Comparison of ENCODE assay signal across 8 cellular contexts in genomic region chr17:40480501-40481003, GRCh38. TPM values are rescaled to one million over a fixed set of nuclear protein-coding genes. Genes with fewer than 3 reads are reported as not detected.
DNase-seq lines count a peak whose midpoint lies in the region; ATAC-seq and TF ChIP-seq lines count a peak whose summit lies in the region.

No MANE protein-coding gene starts in this region.

- CTCF ChIA-PET in WTC11 (lab: Charles Lee), result no interaction called here

- no peak overlapping the region for H2BK15ac ChIP-seq in H9 (ENCODE audit: low read depth, low read length)

- H3K79me1 ChIP-seq in H9 (ENCODE audit: insufficient read depth, low read depth, low read length, poor library complexity, severe bottlenecking), result no peaks in the 10 kb centered on the region

- H3K27me3 Mint-ChIP-seq in H9 (ENCODE audit: low read depth) (peaks cover 6% of the 10 kb centered on the region), WTC11 (ENCODE audit: low read depth) (no peaks in the 10 kb centered on the region; the same call in 1 of the 2 replicates)

- H3K23me2 ChIP-seq in H9 (ENCODE audit: insufficient read length, low read depth, low read length, poor library complexity, severe bottlenecking), result no peaks in the 10 kb centered on the region

- H3K27ac Mint-ChIP-seq in H9, result peak overlapping the region in 2 of 3 experiments; percentile 21 to 49; a peak in 1 of 7 replicates
- no peak overlapping the region for H3K27ac Mint-ChIP-seq in WTC11

- no peak overlapping the region for H3K56ac ChIP-seq in H9 (ENCODE audit: insufficient read length, low read depth, low read length)

- no peak overlapping the region for H2BK20ac ChIP-seq in H9 (ENCODE audit: low read depth, low read length, poor library complexity, severe bottlenecking)

- no peak overlapping the region for H3K27ac ChIP-seq in H9 (ENCODE audit: insufficient read length, low read depth, low read length)

- H3K4ac ChIP-seq in H9 (ENCODE audit: low read depth, low read length), result no peak overlapping the region

- no peak overlapping the region for H4K5ac ChIP-seq in H9 (ENCODE audit: insufficient read length, low read depth, low read length)

- H4K91ac ChIP-seq in H9 (ENCODE audit: insufficient read length, low read depth, low read length), result no peak overlapping the region

- peak; percentile 8; the same call in 1 of the 2 replicates for ATAC-seq in WTC11
- no peak for ATAC-seq in GM21825 (IDR thresholded peaks at IDR 0.05; ENCODE audit: unreplicated experiment)
- no peak for ATAC-seq in GM18861 (IDR thresholded peaks at IDR 0.05; ENCODE audit: unreplicated experiment)

- peaks cover 33 to 37% of the 10 kb centered on the region in 2 experiments for H3K4me1 Mint-ChIP-seq in H9
- H3K4me1 Mint-ChIP-seq in WTC11, result peaks cover 53% of the 10 kb centered on the region

- H3K14ac ChIP-seq in H9 (ENCODE audit: insufficient read depth, low read length), result no peak overlapping the region; the same call in 1 of the 2 replicates

- TF ChIP-seq CTCF in H9 (conservative IDR thresholded peaks at IDR 0.05) (no peak), WTC11 (IDR thresholded peaks at IDR 0.05) (no peak)

- peaks cover 8% of the 10 kb centered on the region for H3K4me1 ChIP-seq in H9 (ENCODE audit: insufficient read depth, low read length)

- H2AFZ ChIP-seq in H9 (ENCODE audit: low read length), result no peak overlapping the region

- no peaks in the 10 kb centered on the region for H3K36me3 Mint-ChIP-seq in H9 (ENCODE audit: insufficient read depth in 1 of 3, low read depth in 3 of 3)
- H3K36me3 Mint-ChIP-seq in WTC11, result no peaks in the 10 kb centered on the region

- no CpG with 5 or more reads among the region's 12 CpGs for WGBS in H9 (ENCODE audit: extremely low coverage, insufficient read length, low lambda C conversion rate)

- H4K20me1 ChIP-seq in H9 (ENCODE audit: control insufficient read depth, insufficient read depth, insufficient read length), result no peaks in the 10 kb centered on the region

- H3K79me2 ChIP-seq in H9 (ENCODE audit: insufficient read depth, low read length), result no peaks in the 10 kb centered on the region

- POLR2A ChIA-PET in WTC11 (lab: Charles Lee), result no interaction called here

- H4K8ac ChIP-seq in H9 (replicated peaks; ENCODE audit: insufficient read length, low read depth, low read length), result no peak overlapping the region

- H3K4me3 Mint-ChIP-seq in H9, result no peak overlapping the region; a peak in 1 of 5 replicates
- no peak overlapping the region for H3K4me3 Mint-ChIP-seq in WTC11

- no peak overlapping the region for H3K9ac ChIP-seq in H9 (ENCODE audit: extremely low read depth, insufficient read length, low read length)

- H3K9me3 ChIP-seq in H9 (ENCODE audit: control insufficient read depth, low read depth, low read length), result no peaks in the 10 kb centered on the region

- no peak overlapping the region for H2BK5ac ChIP-seq in H9 (ENCODE audit: insufficient read length, low read length)

- no peaks in the 10 kb centered on the region for H3K27me3 ChIP-seq in H9 (ENCODE audit: insufficient read depth, low read length)

- H3K18ac ChIP-seq in H9 (ENCODE audit: insufficient read length, low read depth, low read length), result no peak overlapping the region

- no peak overlapping the region for H2BK12ac ChIP-seq in H9 (ENCODE audit: insufficient read length, low read depth, low read length)

- no peak overlapping the region for H2BK120ac ChIP-seq in H9 (ENCODE audit: low read depth, low read length, poor library complexity, severe bottlenecking)

- H3K4me2 ChIP-seq in H9 (ENCODE audit: insufficient read depth, insufficient read length, low read length), result no peak overlapping the region

- peak; percentile 76 for DNase-seq in H9
- DNase-seq in WTC11 (ENCODE audit: low spot score), result no peak
- peak; percentile 95 for DNase-seq in central memory CD4-positive, alpha-beta T cell
- peak; percentile 46 to 61 for DNase-seq in stimulated activated CD4-positive, alpha-beta T cell treated with anti-CD3 and anti-CD28 coated beads, Interleukin-1b, Interleukin-23, amount 100 ng/mL, for 1 hour (ENCODE audit: low read depth in 2 of 2)
- no peak for DNase-seq in GF-D8 (lab: John Stamatoyannopoulos, UW)
- DNase-seq in NCI-H2227 (lab: John Stamatoyannopoulos, UW; ENCODE audit: unreplicated experiment), result no peak

- H2AK5ac ChIP-seq in H9 (ENCODE audit: insufficient read length, low read length), result no peak overlapping the region

- H3T11ph ChIP-seq in H9 (ENCODE audit: low read length), result no peak overlapping the region

- no peak overlapping the region for H3K23ac ChIP-seq in H9 (ENCODE audit: insufficient read length, low read depth, low read length)

- no peaks in the 10 kb centered on the region for H3K9me3 Mint-ChIP-seq in H9
- no peaks in the 10 kb centered on the region for H3K9me3 Mint-ChIP-seq in WTC11

TF ChIP-seq in WTC11, 78 proteins besides CTCF, POLR2A, EP300 and RAD21:
- TF ChIP-seq E2F1 (CRISPR knock-in tag; IDR thresholded peaks at IDR 0.05) (no peak), MYBL2 (CRISPR knock-in tag; IDR thresholded peaks at IDR 0.05) (no peak), JAZF1 (CRISPR knock-in tag; IDR thresholded peaks at IDR 0.05) (no peak), NFYB (CRISPR knock-in tag; conservative IDR thresholded peaks at IDR 0.05; ENCODE audit: low read depth) (no peak), RELA (CRISPR knock-in tag; IDR thresholded peaks at IDR 0.05; ENCODE audit: borderline replicate concordance) (no peak), GABPB1 (CRISPR knock-in tag; IDR thresholded peaks at IDR 0.05) (no peak), ZNF671 (CRISPR knock-in tag; IDR thresholded peaks at IDR 0.05) (no peak), PRRX2 (CRISPR knock-in tag; IDR thresholded peaks at IDR 0.05) (no peak), ETV6 (CRISPR knock-in tag; IDR thresholded peaks at IDR 0.05) (no peak), FOXK1 (CRISPR knock-in tag; IDR thresholded peaks at IDR 0.05) (no peak), CBFB (CRISPR knock-in tag; IDR thresholded peaks at IDR 0.05; ENCODE audit: low read depth) (no peak)
- TF ChIP-seq, protein P1, sequence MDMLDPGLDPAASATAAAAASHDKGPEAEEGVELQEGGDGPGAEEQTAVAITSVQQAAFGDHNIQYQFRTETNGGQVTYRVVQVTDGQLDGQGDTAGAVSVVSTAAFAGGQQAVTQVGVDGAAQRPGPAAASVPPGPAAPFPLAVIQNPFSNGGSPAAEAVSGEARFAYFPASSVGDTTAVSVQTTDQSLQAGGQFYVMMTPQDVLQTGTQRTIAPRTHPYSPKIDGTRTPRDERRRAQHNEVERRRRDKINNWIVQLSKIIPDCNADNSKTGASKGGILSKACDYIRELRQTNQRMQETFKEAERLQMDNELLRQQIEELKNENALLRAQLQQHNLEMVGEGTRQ (CRISPR knock-in tag; IDR thresholded peaks at IDR 0.05), result no peak
- TF ChIP-seq, protein P2, sequence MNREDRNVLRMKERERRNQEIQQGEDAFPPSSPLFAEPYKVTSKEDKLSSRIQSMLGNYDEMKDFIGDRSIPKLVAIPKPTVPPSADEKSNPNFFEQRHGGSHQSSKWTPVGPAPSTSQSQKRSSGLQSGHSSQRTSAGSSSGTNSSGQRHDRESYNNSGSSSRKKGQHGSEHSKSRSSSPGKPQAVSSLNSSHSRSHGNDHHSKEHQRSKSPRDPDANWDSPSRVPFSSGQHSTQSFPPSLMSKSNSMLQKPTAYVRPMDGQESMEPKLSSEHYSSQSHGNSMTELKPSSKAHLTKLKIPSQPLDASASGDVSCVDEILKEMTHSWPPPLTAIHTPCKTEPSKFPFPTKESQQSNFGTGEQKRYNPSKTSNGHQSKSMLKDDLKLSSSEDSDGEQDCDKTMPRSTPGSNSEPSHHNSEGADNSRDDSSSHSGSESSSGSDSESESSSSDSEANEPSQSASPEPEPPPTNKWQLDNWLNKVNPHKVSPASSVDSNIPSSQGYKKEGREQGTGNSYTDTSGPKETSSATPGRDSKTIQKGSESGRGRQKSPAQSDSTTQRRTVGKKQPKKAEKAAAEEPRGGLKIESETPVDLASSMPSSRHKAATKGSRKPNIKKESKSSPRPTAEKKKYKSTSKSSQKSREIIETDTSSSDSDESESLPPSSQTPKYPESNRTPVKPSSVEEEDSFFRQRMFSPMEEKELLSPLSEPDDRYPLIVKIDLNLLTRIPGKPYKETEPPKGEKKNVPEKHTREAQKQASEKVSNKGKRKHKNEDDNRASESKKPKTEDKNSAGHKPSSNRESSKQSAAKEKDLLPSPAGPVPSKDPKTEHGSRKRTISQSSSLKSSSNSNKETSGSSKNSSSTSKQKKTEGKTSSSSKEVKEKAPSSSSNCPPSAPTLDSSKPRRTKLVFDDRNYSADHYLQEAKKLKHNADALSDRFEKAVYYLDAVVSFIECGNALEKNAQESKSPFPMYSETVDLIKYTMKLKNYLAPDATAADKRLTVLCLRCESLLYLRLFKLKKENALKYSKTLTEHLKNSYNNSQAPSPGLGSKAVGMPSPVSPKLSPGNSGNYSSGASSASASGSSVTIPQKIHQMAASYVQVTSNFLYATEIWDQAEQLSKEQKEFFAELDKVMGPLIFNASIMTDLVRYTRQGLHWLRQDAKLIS (CRISPR knock-in tag; IDR thresholded peaks at IDR 0.05; ENCODE audit: borderline replicate concordance), result no peak
TF ChIP-seq in WTC11: peak in this region for 0.

RNA-seq across cellular contexts. Expression of gene TNS4, which starts 20.9 kb away (rescaled TPM):
- 0.55 and 0.59 TPM in 2 replicates for total RNA-seq in H9 (2021)
- 0.55 to 0.87 TPM (median 0.80 TPM) in 3 replicates for total RNA-seq in WTC11 (2021)

RNA-seq across cellular contexts. Expression of gene IGFBP4, which starts 37.3 kb away (rescaled TPM):
- total RNA-seq in H9 (2021) (49.9 and 51.1 TPM in 2 replicates), WTC11 (2021) (155 to 172 TPM (median 162 TPM) in 3 replicates)

Comparison
In these comparisons a context has a peak if more than half of its experiments do, and no peak if none do; other contexts are left out.
1. DNase-seq: peak in H9 (single experiment), central memory CD4-positive, alpha-beta T cell (single experiment) and stimulated activated CD4-positive, alpha-beta T cell treated with anti-CD3 and anti-CD28 coated beads, Interleukin-1b, Interleukin-23, amount 100 ng/mL, for 1 hour (2 of 2); none in WTC11 (single experiment), GF-D8 (single experiment) and NCI-H2227 (single experiment).